22 cellular contexts compared by ENCODE assay signal in genomic region chr1:167510244-167510643, GRCh38. TPM values are rescaled to one million over a fixed set of nuclear protein-coding genes. Genes with fewer than 3 reads are reported as not detected.
A peak's percentile ranks its signal among the peaks of the same experiment; 100 is the strongest.
DNase-seq lines count a peak whose midpoint lies in the region; ATAC-seq and TF ChIP-seq lines count a peak whose summit lies in the region.
"Had no signal": no experiment of that assay in that cellular context is flagged by ENCODE, and none has a peak within 500 bp of the region (broad histone marks: within the 10 kb centered on the region; RNA-seq: fewer than 3 reads in every experiment).

No MANE protein-coding gene starts in this region.

- intact Hi-C loops in CD8-positive, alpha-beta T cell (cut with DNase I, micrococcal nuclease): loop anchor here (1.0 to 10.0 kb wide), 3 partner anchors 8 to 635 kb away; partner anchors contain the start of gene TADA1 (in 1 of the 2)
- intact Hi-C loops in left colon (cut with DNase I, micrococcal nuclease): no loop called here

- H3K4me1 ChIP-seq in CD4-positive, CD25-positive, alpha-beta regulatory T cell (ENCODE audit: control insufficient read depth, insufficient read depth, low read length, poor library complexity, severe bottlenecking): peaks cover 95% of the 10 kb centered on the region
- peaks cover 77% of the 10 kb centered on the region for H3K4me1 ChIP-seq in CD8-positive, alpha-beta T cell (ENCODE audit: insufficient read depth, low read length)
- H3K4me1 ChIP-seq in effector memory CD4-positive, alpha-beta T cell (ENCODE audit: control insufficient read depth, insufficient read depth, low read length, poor library complexity, severe bottlenecking): peaks cover 54% of the 10 kb centered on the region
- H3K4me1 ChIP-seq in upper lobe of left lung: no peaks in the 10 kb centered on the region
- H3K4me1 ChIP-seq: Peyer's patch, testis had no signal

- H3K27ac Mint-ChIP-seq in CD4-positive, CD25-positive, alpha-beta regulatory T cell: peak overlapping the region; percentile 57 to 92 (median 80)
- peak overlapping the region; percentile 85 for H3K27ac Mint-ChIP-seq in CD8-positive, alpha-beta T cell
- H3K27ac Mint-ChIP-seq in T-helper 17 cell: peak overlapping the region; percentile 99

- WGBS in upper lobe of left lung, 2 donors: 80 to 91% methylated on average over 1 to 3 of the region's 3 CpGs

- TF ChIP-seq POLR2A in upper lobe of left lung (IDR thresholded peaks at IDR 0.05): no peak

- peak overlapping the region; percentile 70 for H3K27ac ChIP-seq in CD4-positive, CD25-positive, alpha-beta regulatory T cell (ENCODE audit: insufficient read depth, low read length, poor library complexity, severe bottlenecking)
- no peak overlapping the region for H3K27ac ChIP-seq in CD8-positive, alpha-beta T cell (ENCODE audit: low read depth, low read length)
- peak overlapping the region; percentile 96 for H3K27ac ChIP-seq in effector memory CD4-positive, alpha-beta T cell (ENCODE audit: insufficient read depth, low read length, poor library complexity, severe bottlenecking)
- no peak overlapping the region for H3K27ac ChIP-seq in upper lobe of left lung
- H3K27ac ChIP-seq: hepatocyte, KMS-11, Peyer's patch, testis had no signal

- no peaks in the 10 kb centered on the region for H3K27me3 ChIP-seq in CD4-positive, CD25-positive, alpha-beta regulatory T cell (ENCODE audit: control insufficient read depth, insufficient read depth, low read length)
- no peaks in the 10 kb centered on the region for H3K27me3 ChIP-seq in CD8-positive, alpha-beta T cell (ENCODE audit: insufficient read depth, low read length)
- no peaks in the 10 kb centered on the region for H3K27me3 ChIP-seq in effector memory CD4-positive, alpha-beta T cell (replicated peaks; ENCODE audit: control insufficient read depth, insufficient read depth, low read length, poor library complexity, severe bottlenecking)
- no peaks in the 10 kb centered on the region for H3K27me3 ChIP-seq in upper lobe of left lung
- H3K27me3 ChIP-seq: hepatocyte, Peyer's patch, testis had no signal

- H3K4me1 Mint-ChIP-seq in CD4-positive, CD25-positive, alpha-beta regulatory T cell: peaks cover 27 to 91% (median 63%) of the 10 kb centered on the region in 4 donors
- peaks cover 90% of the 10 kb centered on the region for H3K4me1 Mint-ChIP-seq in CD8-positive, alpha-beta T cell (ENCODE audit: low read depth)
- H3K4me1 Mint-ChIP-seq in T-helper 17 cell: peaks cover 52% of the 10 kb centered on the region

- peak; percentile 30 to 32 for ATAC-seq in CD4-positive, CD25-positive, alpha-beta regulatory T cell (ENCODE audit: low read depth in 2 of 2)
- peak; percentile 16 for ATAC-seq in CD8-positive, alpha-beta T cell
- peak; percentile 39 for ATAC-seq in T-helper 17 cell
- ATAC-seq in upper lobe of left lung (ENCODE audit: low FRiP score in 2 of 2): no peak
- ATAC-seq in left colon: no peak
- ATAC-seq: GM12878 had no signal

- no peaks in the 10 kb centered on the region for H3K9me3 ChIP-seq in CD4-positive, CD25-positive, alpha-beta regulatory T cell (ENCODE audit: control insufficient read depth in 2 of 2, low read length in 2 of 2)
- no peaks in the 10 kb centered on the region for H3K9me3 ChIP-seq in CD8-positive, alpha-beta T cell (ENCODE audit: low read length)
- H3K9me3 ChIP-seq in T-helper 17 cell (ENCODE audit: control insufficient read depth, low read length, poor library complexity, severe bottlenecking): no peaks in the 10 kb centered on the region
- H3K9me3 ChIP-seq in effector memory CD4-positive, alpha-beta T cell (ENCODE audit: control insufficient read depth, low read length): no peaks in the 10 kb centered on the region
- H3K9me3 ChIP-seq in upper lobe of left lung: no peaks in the 10 kb centered on the region
- H3K9me3 ChIP-seq: Peyer's patch, testis had no signal

- no peak for TF ChIP-seq EP300 in upper lobe of left lung (IDR thresholded peaks at IDR 0.05)

- POLR2A ChIA-PET in CD8-positive, alpha-beta T cell (lab: Charles Lee): interaction anchor here (1.2 to 1.6 kb wide), 5 partner anchors 8 to 62 kb away, joined by 3 to 4 read pairs (median 4); partner anchors contain the start of gene CD247

- H3K36me3 ChIP-seq in CD4-positive, CD25-positive, alpha-beta regulatory T cell (ENCODE audit: control insufficient read depth, insufficient read depth, low read length): peaks cover 52% of the 10 kb centered on the region
- peaks cover 10% of the 10 kb centered on the region for H3K36me3 ChIP-seq in CD8-positive, alpha-beta T cell (ENCODE audit: insufficient read depth, low read length)
- H3K36me3 ChIP-seq in effector memory CD4-positive, alpha-beta T cell (ENCODE audit: control insufficient read depth, insufficient read depth, low read length): peaks cover 20% of the 10 kb centered on the region
- H3K36me3 ChIP-seq in upper lobe of left lung: no peaks in the 10 kb centered on the region
- H3K36me3 ChIP-seq: Peyer's patch had no signal

- H3K4me3 Mint-ChIP-seq in CD4-positive, CD25-positive, alpha-beta regulatory T cell: peak overlapping the region; percentile 79 to 98 (median 90)
- H3K4me3 Mint-ChIP-seq in CD8-positive, alpha-beta T cell: peak overlapping the region; percentile 78
- H3K4me3 Mint-ChIP-seq in T-helper 17 cell: peak overlapping the region; percentile 90
- H3K4me3 Mint-ChIP-seq: nephron had no signal

- no peaks in the 10 kb centered on the region for H3K27me3 Mint-ChIP-seq in CD4-positive, CD25-positive, alpha-beta regulatory T cell
- H3K27me3 Mint-ChIP-seq in CD8-positive, alpha-beta T cell (ENCODE audit: low read depth): no peaks in the 10 kb centered on the region
- no peaks in the 10 kb centered on the region for H3K27me3 Mint-ChIP-seq in T-helper 17 cell

- no peak for TF ChIP-seq CTCF in CD8-positive, alpha-beta T cell (IDR thresholded peaks at IDR 0.05)
- no peak for TF ChIP-seq CTCF in upper lobe of left lung (IDR thresholded peaks at IDR 0.05)

- H3K36me3 Mint-ChIP-seq in CD4-positive, CD25-positive, alpha-beta regulatory T cell: peaks cover 54% of the 10 kb centered on the region
- peaks cover 78% of the 10 kb centered on the region for H3K36me3 Mint-ChIP-seq in CD8-positive, alpha-beta T cell
- peaks cover 3% of the 10 kb centered on the region for H3K36me3 Mint-ChIP-seq in T-helper 17 cell (ENCODE audit: low read depth)

- peak overlapping the region; percentile 98 for H3K4me3 ChIP-seq in CD4-positive, CD25-positive, alpha-beta regulatory T cell (ENCODE audit: low read depth, low read length)
- H3K4me3 ChIP-seq in CD8-positive, alpha-beta T cell (ENCODE audit: low read depth, low read length): no peak overlapping the region
- peak overlapping the region; percentile 39 for H3K4me3 ChIP-seq in effector memory CD4-positive, alpha-beta T cell (ENCODE audit: insufficient read depth, low read depth, low read length, poor library complexity, severe bottlenecking)
- no peak overlapping the region for H3K4me3 ChIP-seq in upper lobe of left lung
- H3K4me3 ChIP-seq: GM12878, hepatocyte, Peyer's patch, skin epidermis, testis had no signal

- CTCF ChIA-PET in CD8-positive, alpha-beta T cell (lab: Charles Lee): interaction anchor here (1.0 to 1.5 kb wide), 3 partner anchors 23 to 68 kb away, joined by 3 to 5 read pairs (median 3); no protein-coding TSS in a partner anchor

- H3K9me3 Mint-ChIP-seq in CD4-positive, CD25-positive, alpha-beta regulatory T cell: no peaks in the 10 kb centered on the region
- no peaks in the 10 kb centered on the region for H3K9me3 Mint-ChIP-seq in CD8-positive, alpha-beta T cell
- H3K9me3 Mint-ChIP-seq: nephron had no signal

- no peak for DNase-seq in CD4-positive, CD25-positive, alpha-beta regulatory T cell
- peak in 2 of 7 experiments; percentile 42 to 49 for DNase-seq in CD8-positive, alpha-beta T cell
- DNase-seq in T-helper 17 cell (no peak), germinal center (ENCODE audit: low spot score) (no peak), DMS153 treated with DMSO at 0.1 percent for 48 hours (lab: John Stamatoyannopoulos, UW; ENCODE audit: unreplicated experiment) (no peak), upper lobe of left lung (no peak), left colon (no peak)
- no peak for DNase-seq in effector memory CD4-positive, alpha-beta T cell
- DNase-seq: activated gamma-delta T cell treated with Interleukin-2 at 50 U/mL for 16 hours; DMS 273 treated with DMSO at 0.1 percent for 48 hours; GF-D8; kidney; NCI-H1105; NCI-H774; Peyer's patch; stimulated activated CD4-positive, alpha-beta T cell treated with anti-CD3 and anti-CD28 coated beads, Interleukin-4, amount 100 ng/mL, for 24 hours; testis had no signal

RNA-seq across cellular contexts. Expression of gene CD247, which starts 8.1 kb away (rescaled TPM):
- 410 TPM for total RNA-seq in CD4-positive, CD25-positive, alpha-beta regulatory T cell
- polyA plus RNA-seq in CD4-positive, CD25-positive, alpha-beta regulatory T cell: 100 to 1,000 TPM; 412 to 718 (median 486) TPM
- 100 to 1,000 TPM; 327 to 331 TPM for total RNA-seq in CD8-positive, alpha-beta T cell
- total RNA-seq in T-helper 17 cell: 100 to 1,000 TPM; 265 to 295 TPM
- total RNA-seq in upper lobe of left lung: 10 to 100 TPM in 1 of 6 donors, 1 to 10 TPM in 5; 5.0 to 14.7 (median 8.7) TPM
- 1 to 10 TPM; 2.0 to 5.2 TPM for total RNA-seq in left colon
- total RNA-seq: hepatocyte had no signal
- polyA plus RNA-seq: hepatocyte had no signal

RNA-seq across cellular contexts. Expression of gene CREG1, which starts 43.3 kb away (rescaled TPM):
- total RNA-seq in CD4-positive, CD25-positive, alpha-beta regulatory T cell: 6.7 TPM
- polyA plus RNA-seq in CD4-positive, CD25-positive, alpha-beta regulatory T cell: 10 to 100 TPM; 16.8 to 29.7 (median 22.1) TPM
- total RNA-seq in CD8-positive, alpha-beta T cell: 1 to 10 TPM; 9.3 to 9.8 TPM
- total RNA-seq in T-helper 17 cell: 10 to 100 TPM in 1 of 2 donors, 1 to 10 TPM in 1; 7.3 to 12.6 TPM
- total RNA-seq in upper lobe of left lung: 100 to 1,000 TPM; 114 to 235 (median 141) TPM
- total RNA-seq in left colon: 10 to 100 TPM; 48.9 to 67.9 TPM

Comparison
In these comparisons a context has a peak if more than half of its experiments do, and no peak if none do; other contexts are left out.
1. ATAC-seq: peak in CD4-positive, CD25-positive, alpha-beta regulatory T cell (2 of 2), CD8-positive, alpha-beta T cell (single experiment) and T-helper 17 cell (single experiment); none in upper lobe of left lung (0 of 2) and left colon (single experiment).
2. H3K27ac ChIP-seq: peak in CD4-positive, CD25-positive, alpha-beta regulatory T cell (single experiment) and effector memory CD4-positive, alpha-beta T cell (single experiment); none in CD8-positive, alpha-beta T cell (single experiment) and upper lobe of left lung (0 of 4).
3. H3K4me3 ChIP-seq: peak in CD4-positive, CD25-positive, alpha-beta regulatory T cell (single experiment) and effector memory CD4-positive, alpha-beta T cell (single experiment); none in CD8-positive, alpha-beta T cell (single experiment) and upper lobe of left lung (0 of 4).
4. RNA of gene CD247, which starts 8.1 kb away (total RNA-seq): 410 TPM in CD4-positive, CD25-positive, alpha-beta regulatory T cell (single experiment), 327 to 331 TPM in CD8-positive, alpha-beta T cell and 265 to 295 TPM in T-helper 17 cell; 5.0 to 14.7 TPM in upper lobe of left lung and 2.0 to 5.2 TPM in left colon; every median in the first group is over 10 times any median in the second.
5. intact Hi-C loops: an anchor here in CD8-positive, alpha-beta T cell (1.0 to 10.0 kb wide); none called in left colon.
6. Peak in every context shown above with its lines, with median percentiles within 50 percentile points of each other: H3K27ac Mint-ChIP-seq and H3K4me3 Mint-ChIP-seq.